2 cellular contexts compared by ENCODE assay signal in genomic region chr14:74133833-74134481, GRCh38.
A peak's percentile ranks its signal among the peaks of the same experiment; 100 is the strongest.
TF ChIP-seq lines count a peak whose summit lies in the region.

No MANE protein-coding gene starts in this region.

TF ChIP-seq in WTC11, 78 proteins besides CTCF, POLR2A, EP300 and RAD21:
- TF ChIP-seq, protein P1, sequence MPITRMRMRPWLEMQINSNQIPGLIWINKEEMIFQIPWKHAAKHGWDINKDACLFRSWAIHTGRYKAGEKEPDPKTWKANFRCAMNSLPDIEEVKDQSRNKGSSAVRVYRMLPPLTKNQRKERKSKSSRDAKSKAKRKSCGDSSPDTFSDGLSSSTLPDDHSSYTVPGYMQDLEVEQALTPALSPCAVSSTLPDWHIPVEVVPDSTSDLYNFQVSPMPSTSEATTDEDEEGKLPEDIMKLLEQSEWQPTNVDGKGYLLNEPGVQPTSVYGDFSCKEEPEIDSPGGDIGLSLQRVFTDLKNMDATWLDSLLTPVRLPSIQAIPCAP (CRISPR knock-in tag; IDR thresholded peaks at IDR 0.05): no peak
- TF ChIP-seq HMGXB4 (CRISPR knock-in tag; IDR thresholded peaks at IDR 0.05): no peak
- no peak for TF ChIP-seq ZNF423 (CRISPR knock-in tag; IDR thresholded peaks at IDR 0.05)
- TF ChIP-seq GTF2I (CRISPR knock-in tag; conservative IDR thresholded peaks at IDR 0.05): no peak
- TF ChIP-seq KAT7 (CRISPR knock-in tag; IDR thresholded peaks at IDR 0.05; ENCODE audit: borderline replicate concordance): no peak

TF ChIP-seq in HepG2, 621 proteins besides CTCF, POLR2A, EP300 and RAD21 (continues in another document):
- TF ChIP-seq, protein P2, sequence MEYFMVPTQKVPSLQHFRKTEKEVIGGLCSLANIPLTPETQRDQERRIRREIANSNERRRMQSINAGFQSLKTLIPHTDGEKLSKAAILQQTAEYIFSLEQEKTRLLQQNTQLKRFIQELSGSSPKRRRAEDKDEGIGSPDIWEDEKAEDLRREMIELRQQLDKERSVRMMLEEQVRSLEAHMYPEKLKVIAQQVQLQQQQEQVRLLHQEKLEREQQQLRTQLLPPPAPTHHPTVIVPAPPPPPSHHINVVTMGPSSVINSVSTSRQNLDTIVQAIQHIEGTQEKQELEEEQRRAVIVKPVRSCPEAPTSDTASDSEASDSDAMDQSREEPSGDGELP (IDR thresholded peaks at IDR 0.05; ENCODE audit: borderline replicate concordance, low read depth): no peak
- no peak for TF ChIP-seq ZNF746 (CRISPR knock-in tag; IDR thresholded peaks at IDR 0.05)
- 0 out of 2 replicates have a peak, but pooled peaks have one; percentile 13 for TF ChIP-seq SIX4 (CRISPR knock-in tag; IDR thresholded peaks at IDR 0.05)
- no peak for TF ChIP-seq HOXA7 (CRISPR knock-in tag; IDR thresholded peaks at IDR 0.05)
- TF ChIP-seq, protein P3, sequence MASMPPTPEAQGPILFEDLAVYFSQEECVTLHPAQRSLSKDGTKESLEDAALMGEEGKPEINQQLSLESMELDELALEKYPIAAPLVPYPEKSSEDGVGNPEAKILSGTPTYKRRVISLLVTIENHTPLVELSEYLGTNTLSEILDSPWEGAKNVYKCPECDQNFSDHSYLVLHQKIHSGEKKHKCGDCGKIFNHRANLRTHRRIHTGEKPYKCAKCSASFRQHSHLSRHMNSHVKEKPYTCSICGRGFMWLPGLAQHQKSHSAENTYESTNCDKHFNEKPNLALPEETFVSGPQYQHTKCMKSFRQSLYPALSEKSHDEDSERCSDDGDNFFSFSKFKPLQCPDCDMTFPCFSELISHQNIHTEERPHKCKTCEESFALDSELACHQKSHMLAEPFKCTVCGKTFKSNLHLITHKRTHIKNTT (CRISPR knock-in tag; IDR thresholded peaks at IDR 0.05): no peak
- TF ChIP-seq MAFK (conservative IDR thresholded peaks at IDR 0.05 in 1 of 2, IDR thresholded peaks at IDR 0.05 in 1 of 2; ENCODE audit: low read length in 2 of 2): peak; percentile 36 to 54; a peak in 2 of 4 replicates
- TF ChIP-seq ZBTB43 (CRISPR knock-in tag; conservative IDR thresholded peaks at IDR 0.05): no peak
- TF ChIP-seq, protein P4, sequence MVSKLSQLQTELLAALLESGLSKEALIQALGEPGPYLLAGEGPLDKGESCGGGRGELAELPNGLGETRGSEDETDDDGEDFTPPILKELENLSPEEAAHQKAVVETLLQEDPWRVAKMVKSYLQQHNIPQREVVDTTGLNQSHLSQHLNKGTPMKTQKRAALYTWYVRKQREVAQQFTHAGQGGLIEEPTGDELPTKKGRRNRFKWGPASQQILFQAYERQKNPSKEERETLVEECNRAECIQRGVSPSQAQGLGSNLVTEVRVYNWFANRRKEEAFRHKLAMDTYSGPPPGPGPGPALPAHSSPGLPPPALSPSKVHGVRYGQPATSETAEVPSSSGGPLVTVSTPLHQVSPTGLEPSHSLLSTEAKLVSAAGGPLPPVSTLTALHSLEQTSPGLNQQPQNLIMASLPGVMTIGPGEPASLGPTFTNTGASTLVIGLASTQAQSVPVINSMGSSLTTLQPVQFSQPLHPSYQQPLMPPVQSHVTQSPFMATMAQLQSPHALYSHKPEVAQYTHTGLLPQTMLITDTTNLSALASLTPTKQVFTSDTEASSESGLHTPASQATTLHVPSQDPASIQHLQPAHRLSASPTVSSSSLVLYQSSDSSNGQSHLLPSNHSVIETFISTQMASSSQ (IDR thresholded peaks at IDR 0.05; ENCODE audit: low read depth): peak; percentile 40; the same call in 1 of the 2 replicates
- TF ChIP-seq, protein P4 (CRISPR knock-in tag; IDR thresholded peaks at IDR 0.05; ENCODE audit: borderline replicate concordance): no peak
- no peak for TF ChIP-seq SMC3 (IDR thresholded peaks at IDR 0.05; ENCODE audit: low read length)
- no peak for TF ChIP-seq ZNF710 (CRISPR knock-in tag; IDR thresholded peaks at IDR 0.05; ENCODE audit: borderline replicate concordance)
- TF ChIP-seq, protein P5, sequence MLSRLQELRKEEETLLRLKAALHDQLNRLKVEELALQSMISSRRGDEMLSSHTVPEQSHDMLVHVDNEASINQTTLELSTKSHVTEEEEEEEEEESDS (CRISPR knock-in tag; IDR thresholded peaks at IDR 0.05; ENCODE audit: borderline replicate concordance): no peak
- TF ChIP-seq MED1 (CRISPR knock-in tag; IDR thresholded peaks at IDR 0.05): 0 out of 2 replicates have a peak, but pooled peaks have one; percentile 19
- no peak for TF ChIP-seq MYC (CRISPR knock-in tag; IDR thresholded peaks at IDR 0.05; ENCODE audit: borderline replicate concordance)
- TF ChIP-seq, protein P6, sequence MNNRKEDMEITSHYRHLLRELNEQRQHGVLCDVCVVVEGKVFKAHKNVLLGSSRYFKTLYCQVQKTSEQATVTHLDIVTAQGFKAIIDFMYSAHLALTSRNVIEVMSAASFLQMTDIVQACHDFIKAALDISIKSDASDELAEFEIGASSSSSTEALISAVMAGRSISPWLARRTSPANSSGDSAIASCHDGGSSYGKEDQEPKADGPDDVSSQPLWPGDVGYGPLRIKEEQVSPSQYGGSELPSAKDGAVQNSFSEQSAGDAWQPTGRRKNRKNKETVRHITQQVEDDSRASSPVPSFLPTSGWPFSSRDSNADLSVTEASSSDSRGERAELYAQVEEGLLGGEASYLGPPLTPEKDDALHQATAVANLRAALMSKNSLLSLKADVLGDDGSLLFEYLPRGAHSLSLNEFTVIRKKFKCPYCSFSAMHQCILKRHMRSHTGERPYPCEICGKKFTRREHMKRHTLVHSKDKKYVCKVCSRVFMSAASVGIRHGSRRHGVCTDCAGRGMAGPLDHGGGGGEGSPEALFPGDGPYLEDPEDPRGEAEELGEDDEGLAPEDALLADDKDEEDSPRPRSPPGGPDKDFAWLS (CRISPR knock-in tag; IDR thresholded peaks at IDR 0.05; ENCODE audit: borderline replicate concordance): no peak
- peak; percentile 21; the same call in 1 of the 2 replicates for TF ChIP-seq HMG20A (CRISPR knock-in tag; IDR thresholded peaks at IDR 0.05; ENCODE audit: borderline replicate concordance)
- TF ChIP-seq SKI (IDR thresholded peaks at IDR 0.05; ENCODE audit: partially characterized antibody): no peak
- TF ChIP-seq FOXP1 (IDR thresholded peaks at IDR 0.05): no peak
- no peak for TF ChIP-seq FOXP1 (CRISPR knock-in tag; IDR thresholded peaks at IDR 0.05)
- TF ChIP-seq SP5 (CRISPR knock-in tag; IDR thresholded peaks at IDR 0.05; ENCODE audit: borderline replicate concordance, low read depth): no peak
- no peak for TF ChIP-seq ZBED4 (CRISPR knock-in tag; IDR thresholded peaks at IDR 0.05; ENCODE audit: borderline replicate concordance)
- TF ChIP-seq, protein P7, sequence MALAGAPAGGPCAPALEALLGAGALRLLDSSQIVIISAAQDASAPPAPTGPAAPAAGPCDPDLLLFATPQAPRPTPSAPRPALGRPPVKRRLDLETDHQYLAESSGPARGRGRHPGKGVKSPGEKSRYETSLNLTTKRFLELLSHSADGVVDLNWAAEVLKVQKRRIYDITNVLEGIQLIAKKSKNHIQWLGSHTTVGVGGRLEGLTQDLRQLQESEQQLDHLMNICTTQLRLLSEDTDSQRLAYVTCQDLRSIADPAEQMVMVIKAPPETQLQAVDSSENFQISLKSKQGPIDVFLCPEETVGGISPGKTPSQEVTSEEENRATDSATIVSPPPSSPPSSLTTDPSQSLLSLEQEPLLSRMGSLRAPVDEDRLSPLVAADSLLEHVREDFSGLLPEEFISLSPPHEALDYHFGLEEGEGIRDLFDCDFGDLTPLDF (CRISPR knock-in tag; IDR thresholded peaks at IDR 0.05): no peak
- peak; percentile 38; the same call in 1 of the 2 replicates for TF ChIP-seq ARID3A (IDR thresholded peaks at IDR 0.05; ENCODE audit: low read depth, low read length)
- no peak for TF ChIP-seq ZNF207 (IDR thresholded peaks at IDR 0.05; ENCODE audit: borderline replicate concordance)
- no peak for TF ChIP-seq MIER3 (CRISPR knock-in tag; IDR thresholded peaks at IDR 0.05; ENCODE audit: borderline replicate concordance)
- no peak for TF ChIP-seq CHD4 (IDR thresholded peaks at IDR 0.05; ENCODE audit: borderline replicate concordance, low read length)
- TF ChIP-seq GATA4 (IDR thresholded peaks at IDR 0.05; ENCODE audit: borderline replicate concordance, low read depth): no peak
- no peak for TF ChIP-seq THYN1 (CRISPR knock-in tag; IDR thresholded peaks at IDR 0.05; ENCODE audit: borderline replicate concordance, low read depth)
- peak; percentile 99 for TF ChIP-seq ZNF205 (CRISPR knock-in tag; IDR thresholded peaks at IDR 0.05)
- TF ChIP-seq ZNF317 (CRISPR knock-in tag; IDR thresholded peaks at IDR 0.05): no peak
- TF ChIP-seq DR1 (CRISPR knock-in tag; IDR thresholded peaks at IDR 0.05): no peak
- no peak for TF ChIP-seq IKZF5 (CRISPR knock-in tag; IDR thresholded peaks at IDR 0.05)
- no peak for TF ChIP-seq ZNF616 (CRISPR knock-in tag; IDR thresholded peaks at IDR 0.05; ENCODE audit: low read depth)
- no peak for TF ChIP-seq DNMT1 (CRISPR knock-in tag; IDR thresholded peaks at IDR 0.05)
